In the genomic region with DNA sequence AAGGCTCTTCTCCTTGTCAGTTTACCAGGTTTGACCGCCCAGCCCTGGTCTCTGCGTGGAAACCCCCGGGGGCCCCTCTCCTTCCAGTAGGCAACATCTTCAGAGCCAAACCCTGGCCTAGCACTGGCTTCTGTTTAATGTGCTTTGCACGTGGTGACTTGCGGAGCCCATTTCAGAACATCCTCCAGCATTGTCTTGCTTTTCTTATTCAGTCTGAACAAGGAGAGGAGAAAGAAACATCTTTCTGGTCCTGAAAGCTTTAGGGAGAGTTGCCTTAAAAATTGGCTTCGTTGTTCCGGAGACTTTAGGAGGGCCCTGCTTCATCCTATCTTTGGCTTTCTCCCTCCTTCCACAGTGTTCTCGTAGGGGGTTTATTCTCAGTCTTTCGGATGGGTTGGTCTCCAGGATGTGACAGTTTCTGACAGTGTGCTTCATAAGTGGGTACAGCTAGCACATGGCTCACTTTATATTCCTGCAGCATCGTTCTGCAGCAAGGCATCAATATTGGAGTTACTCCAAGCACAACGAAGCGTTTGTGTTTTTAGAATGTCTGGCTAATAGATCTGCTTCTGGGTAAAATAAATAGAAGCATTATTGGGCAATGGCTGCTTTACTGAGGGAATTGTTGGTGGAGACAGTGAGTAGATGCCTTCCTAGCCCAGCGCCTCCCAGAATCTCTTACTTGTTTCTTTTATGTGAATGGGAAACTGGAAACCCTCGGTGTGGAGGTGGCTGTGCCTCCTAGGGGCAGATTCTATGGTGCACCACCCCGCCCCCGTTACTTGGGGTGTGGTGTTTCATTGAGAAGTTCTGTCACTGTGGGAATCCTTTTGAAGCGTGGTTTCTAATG, we compare ENCODE assay signal across 8 cellular contexts.
DNase-seq lines count a peak whose midpoint lies in the region; ATAC-seq and TF ChIP-seq lines count a peak whose summit lies in the region.

No MANE protein-coding gene starts in this region.

- DNase-seq in AG08395 (ENCODE audit: low spot score) (peak; percentile 52), glomerular visceral epithelial cell (ENCODE audit: extremely low spot score) (peak; percentile 62), putamen (ENCODE audit: low spot score) (peak; percentile 14), DMS153 (lab: John Stamatoyannopoulos, UW) (no peak)

- ATAC-seq in SK-N-SH treated with all-trans-retinoic acid at 6 μM for 48 hours, result peak; percentile 35
- ATAC-seq in GM18511 (IDR thresholded peaks at IDR 0.05; ENCODE audit: unreplicated experiment), result no peak
- ATAC-seq in GM18909 (IDR thresholded peaks at IDR 0.05; ENCODE audit: poor library complexity, unreplicated experiment), result no peak

- H3K4me3 ChIP-seq in GM12875 (ENCODE audit: low read depth, low read length), result peak overlapping the region; percentile 50

- TF ChIP-seq CTCF in GM12875 (IDR thresholded peaks at IDR 0.05; ENCODE audit: borderline replicate concordance, insufficient read depth, low read depth, low read length), result no peak

TF ChIP-seq in SK-N-SH treated with all-trans-retinoic acid at 6 μM for 48 hours, 23 proteins besides CTCF, POLR2A, EP300 and RAD21:
- TF ChIP-seq ZNF8 (CRISPR knock-in tag; IDR thresholded peaks at IDR 0.05) (no peak), TCF4 (CRISPR knock-in tag; IDR thresholded peaks at IDR 0.05; ENCODE audit: borderline replicate concordance) (no peak), ZFP30 (CRISPR knock-in tag; IDR thresholded peaks at IDR 0.05) (no peak), ZC3H10 (CRISPR knock-in tag; IDR thresholded peaks at IDR 0.05) (no peak), BACH2 (CRISPR knock-in tag; IDR thresholded peaks at IDR 0.05; ENCODE audit: borderline replicate concordance) (no peak), TOX (CRISPR knock-in tag; IDR thresholded peaks at IDR 0.05; ENCODE audit: borderline replicate concordance) (no peak), ISL1 (CRISPR knock-in tag; IDR thresholded peaks at IDR 0.05) (no peak), CREB5 (CRISPR knock-in tag; IDR thresholded peaks at IDR 0.05; ENCODE audit: low read depth) (no peak), ARNTL (CRISPR knock-in tag; IDR thresholded peaks at IDR 0.05; ENCODE audit: borderline replicate concordance, low read depth) (no peak), ZFP3 (CRISPR knock-in tag; IDR thresholded peaks at IDR 0.05) (no peak)
- TF ChIP-seq, protein P1, sequence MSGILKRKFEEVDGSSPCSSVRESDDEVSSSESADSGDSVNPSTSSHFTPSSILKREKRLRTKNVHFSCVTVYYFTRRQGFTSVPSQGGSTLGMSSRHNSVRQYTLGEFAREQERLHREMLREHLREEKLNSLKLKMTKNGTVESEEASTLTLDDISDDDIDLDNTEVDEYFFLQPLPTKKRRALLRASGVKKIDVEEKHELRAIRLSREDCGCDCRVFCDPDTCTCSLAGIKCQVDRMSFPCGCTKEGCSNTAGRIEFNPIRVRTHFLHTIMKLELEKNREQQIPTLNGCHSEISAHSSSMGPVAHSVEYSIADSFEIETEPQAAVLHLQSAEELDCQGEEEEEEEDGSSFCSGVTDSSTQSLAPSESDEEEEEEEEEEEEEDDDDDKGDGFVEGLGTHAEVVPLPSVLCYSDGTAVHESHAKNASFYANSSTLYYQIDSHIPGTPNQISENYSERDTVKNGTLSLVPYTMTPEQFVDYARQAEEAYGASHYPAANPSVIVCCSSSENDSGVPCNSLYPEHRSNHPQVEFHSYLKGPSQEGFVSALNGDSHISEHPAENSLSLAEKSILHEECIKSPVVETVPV (CRISPR knock-in tag; IDR thresholded peaks at IDR 0.05), result no peak
TF ChIP-seq in SK-N-SH treated with all-trans-retinoic acid at 6 μM for 48 hours: peak in this region for 0.
